ENCODE assay signal across 7 cellular contexts in the genomic region with DNA sequence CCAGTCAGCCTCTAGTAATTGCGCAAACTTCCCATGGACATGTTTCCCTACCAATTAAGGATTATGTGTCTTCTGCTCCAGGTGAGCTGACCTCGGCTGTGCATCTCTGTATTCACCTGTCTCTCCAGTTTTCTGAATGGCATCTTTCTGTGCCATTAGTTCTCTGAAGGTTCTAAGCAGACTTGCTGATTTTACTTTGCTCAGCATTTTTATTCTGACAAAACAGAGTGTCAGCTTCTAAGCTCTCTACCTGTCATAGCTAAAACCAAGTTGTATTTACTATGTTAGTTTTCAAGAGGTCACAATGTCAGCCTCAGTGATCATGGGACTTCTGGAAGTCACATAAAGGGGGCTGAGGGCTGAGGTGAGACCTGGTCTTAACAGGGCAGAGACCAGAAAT.
"Had no signal": no experiment of that assay in that cellular context is flagged by ENCODE, and none has a peak within 500 bp of the region (broad histone marks: within the 10 kb centered on the region; RNA-seq: fewer than 3 reads in every experiment).

No MANE protein-coding gene starts in this region.

- H3K27ac ChIP-seq: HL-60, KMS-11 had no signal

- H3K9ac ChIP-seq: KMS-11 had no signal

- H3K4me3 ChIP-seq: K562 had no signal

- H3K4me2 ChIP-seq: KMS-11 had no signal

- DNase-seq: IMR-90, KBM-7, KG1 had no signal

- FAIRE-seq: HTR-8/SVneo, K562 had no signal

- ATAC-seq: K562 had no signal
